ENCODE assay signal across 9 cellular contexts in genomic region chr6:149233056-149233715, GRCh38.
A peak's percentile ranks its signal among the peaks of the same experiment; 100 is the strongest.
DNase-seq lines count a peak whose midpoint lies in the region; ATAC-seq and TF ChIP-seq lines count a peak whose summit lies in the region.
"Had no signal": no experiment of that assay in that cellular context is flagged by ENCODE, and none has a peak within 500 bp of the region (broad histone marks: within the 10 kb centered on the region; RNA-seq: fewer than 3 reads in every experiment).

No MANE protein-coding gene starts in this region.

- peak; percentile 57 for DNase-seq in Calu3
- DNase-seq in NCI-H69 (lab: John Stamatoyannopoulos, UW), result peak; percentile 15
- DNase-seq in activated T-helper 9 cell treated with anti-CD3 and anti-CD28 coated beads, Interleukin-2, amount 50 U/mL, for 16 hours (ENCODE audit: low read depth), result peak; percentile 19
- peak; percentile 94 for DNase-seq in iris pigment epithelial cell (ENCODE audit: low read depth)
- no peak for DNase-seq in NCI-H446 (lab: John Stamatoyannopoulos, UW)

- peak overlapping the region; percentile 98 for H3K27ac Mint-ChIP-seq in Calu3 (ENCODE audit: unreplicated experiment)

- ATAC-seq in GM18519 (IDR thresholded peaks at IDR 0.05; ENCODE audit: low FRiP score, unreplicated experiment), result no peak
- ATAC-seq in HG02798 (IDR thresholded peaks at IDR 0.05; ENCODE audit: poor library complexity, unreplicated experiment), result no peak

- H3K4me3 ChIP-seq in urinary bladder (ENCODE audit: low read depth, low read length), result no peak overlapping the region

- intact Hi-C loops in Calu3 (cut with micrococcal nuclease; ENCODE audit: unreplicated experiment), result loop anchor here (5.0 kb wide), 1 partner anchor 84 kb away; the partner anchor contains the start of gene TAB2

- peaks cover 34% of the 10 kb centered on the region for H3K4me1 Mint-ChIP-seq in Calu3 (ENCODE audit: low read depth, unreplicated experiment)

- H3K27me3 Mint-ChIP-seq in Calu3 (ENCODE audit: unreplicated experiment), result no peaks in the 10 kb centered on the region

- peaks cover 8% of the 10 kb centered on the region for H3K9me3 Mint-ChIP-seq in Calu3 (ENCODE audit: low read depth, unreplicated experiment)

- H3K36me3 ChIP-seq in urinary bladder (ENCODE audit: insufficient read depth), result no peaks in the 10 kb centered on the region

- peaks cover 14% of the 10 kb centered on the region for H3K36me3 Mint-ChIP-seq in Calu3 (ENCODE audit: insufficient read depth, unreplicated experiment)
- H3K36me3 Mint-ChIP-seq: immature natural killer cell had no signal

- BruUV-seq in Calu3 (replicated peaks; lab: Mats Ljungman, UMichigan), result no TSS peak

- no peak for TF ChIP-seq CTCF in Calu3 (IDR thresholded peaks at IDR 0.05; ENCODE audit: unreplicated experiment)

- H3K4me3 Mint-ChIP-seq in Calu3 (ENCODE audit: low read depth, unreplicated experiment), result peak overlapping the region; percentile 37
- H3K4me3 Mint-ChIP-seq: immature natural killer cell had no signal

- H3K4me1 ChIP-seq in urinary bladder (ENCODE audit: insufficient read depth), result peaks cover 2% of the 10 kb centered on the region

- CTCF ChIA-PET in Calu3 (lab: Charles Lee), result no interaction called here

- H3K27ac ChIP-seq in urinary bladder (ENCODE audit: low read depth), result peak overlapping the region; percentile 26

- 84% methylated on average over 7 of the region's 7 CpGs for WGBS in urinary bladder

Comparison
In these comparisons a context has a peak if more than half of its experiments do, and no peak if none do; other contexts are left out.
1. DNase-seq: peak in Calu3 (single experiment), NCI-H69 (single experiment), activated T-helper 9 cell treated with anti-CD3 and anti-CD28 coated beads, Interleukin-2, amount 50 U/mL, for 16 hours (single experiment) and iris pigment epithelial cell (single experiment); none in NCI-H446 (0 of 2).